26 cellular contexts compared by ENCODE assay signal in the genomic region with DNA sequence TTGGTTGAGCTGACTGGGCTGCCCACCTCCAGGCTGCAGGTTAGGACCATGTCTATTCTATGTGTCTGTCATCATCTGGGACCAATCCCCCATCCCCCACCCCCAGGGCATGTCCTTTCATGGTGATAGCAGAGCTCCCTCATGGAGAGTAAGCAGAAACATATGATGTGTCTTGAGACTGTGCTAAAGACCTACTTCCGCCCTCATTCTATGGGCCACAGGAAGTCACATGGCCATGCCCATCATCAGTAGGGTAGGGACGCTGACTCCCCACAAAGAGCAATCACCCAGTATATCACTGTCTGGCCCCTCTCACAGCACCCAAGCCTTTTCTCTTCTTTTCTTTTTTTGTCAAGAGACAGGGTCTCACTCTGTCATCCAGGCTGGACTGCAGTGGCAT.
A peak's percentile ranks its signal among the peaks of the same experiment; 100 is the strongest.
DNase-seq lines count a peak whose midpoint lies in the region; ATAC-seq, FAIRE-seq and TF ChIP-seq lines count a peak whose summit lies in the region.
"Had no signal": no experiment of that assay in that cellular context is flagged by ENCODE, and none has a peak within 500 bp of the region (broad histone marks: within the 10 kb centered on the region; RNA-seq: fewer than 3 reads in every experiment).

No MANE protein-coding gene starts in this region.

- H3K36me3 Mint-ChIP-seq in glutamatergic neuron (ENCODE audit: unreplicated experiment) (peaks cover 11% of the 10 kb centered on the region), natural killer cell (no peaks in the 10 kb centered on the region), neural progenitor cell (no peaks in the 10 kb centered on the region)
- H3K36me3 Mint-ChIP-seq: CD14-positive monocyte had no signal

- H3K9me3 Mint-ChIP-seq in glutamatergic neuron (ENCODE audit: unreplicated experiment) (peaks cover 3% of the 10 kb centered on the region), natural killer cell (peaks cover 0 to 4% of the 10 kb centered on the region in 2 donors), neural progenitor cell (peaks cover 15% of the 10 kb centered on the region)

- peaks cover 9% of the 10 kb centered on the region for H3K4me1 ChIP-seq in neural progenitor cell
- no peaks in the 10 kb centered on the region for H3K4me1 ChIP-seq in right atrium auricular region
- H3K4me1 ChIP-seq: A549, HAP-1 had no signal

- no peak overlapping the region for H3K4me3 ChIP-seq in neural progenitor cell
- H3K4me3 ChIP-seq in right atrium auricular region, result no peak overlapping the region
- H3K4me3 ChIP-seq: A549; BLaER1 treated with 17β-estradiol and CSF1 and Interleukin-3, amounts not matched to agents 10 nM and 100 nM; HAP-1 had no signal

- H3K27me3 Mint-ChIP-seq in glutamatergic neuron (ENCODE audit: unreplicated experiment) (peaks cover 16% of the 10 kb centered on the region), natural killer cell (ENCODE audit: low read depth in 2 of 2) (peaks cover 0 to 5% of the 10 kb centered on the region in 2 donors), neural progenitor cell (ENCODE audit: insufficient read depth, low read depth) (peaks cover 18% of the 10 kb centered on the region)

- H3K27me3 ChIP-seq in neural progenitor cell (peaks cover 11% of the 10 kb centered on the region), right atrium auricular region (no peaks in the 10 kb centered on the region)
- H3K27me3 ChIP-seq: BE2C had no signal

- H3K4me3 Mint-ChIP-seq in glutamatergic neuron (ENCODE audit: unreplicated experiment) (peak overlapping the region; percentile 16), natural killer cell (no peak overlapping the region), neural progenitor cell (peak overlapping the region; percentile 58)
- H3K4me3 Mint-ChIP-seq: CD14-positive monocyte; CD4-positive, alpha-beta memory T cell; HFFc6 had no signal

- no peaks in the 10 kb centered on the region for H3K79me2 ChIP-seq in neural progenitor cell (ENCODE audit: low read depth)

- H3F3A ChIP-seq in neural progenitor cell (ENCODE audit: low read depth), result peaks cover 14% of the 10 kb centered on the region

- in situ Hi-C loops in SK-MEL-5 (cut with HindIII; ENCODE audit: low pct_unique_long_range_greater_than_20kb, low sequenced_read_pairs), result no loop called here

- no peak overlapping the region for H2AFZ ChIP-seq in neural progenitor cell (replicated peaks)

- H3K9ac ChIP-seq in neural progenitor cell, result no peak overlapping the region
- H3K9ac ChIP-seq: BLaER1 treated with 17β-estradiol and CSF1 and Interleukin-3, amounts not matched to agents 10 nM and 100 nM had no signal

- H3K36me3 ChIP-seq in neural progenitor cell (no peaks in the 10 kb centered on the region), right atrium auricular region (no peaks in the 10 kb centered on the region)
- H3K36me3 ChIP-seq: BE2C; BLaER1 treated with 17β-estradiol and CSF1 and Interleukin-3, amounts not matched to agents 10 nM and 100 nM; HAP-1 had no signal

- peak; percentile 51 to 83 (median 70) for ATAC-seq in natural killer cell
- no peak for ATAC-seq in GM21423 (IDR thresholded peaks at IDR 0.05; ENCODE audit: unreplicated experiment)
- ATAC-seq: A549 had no signal

- TF ChIP-seq CTCF in glutamatergic neuron (IDR thresholded peaks at IDR 0.05; ENCODE audit: partially characterized antibody, unreplicated experiment), result no peak
- no peak for TF ChIP-seq CTCF in natural killer cell (IDR thresholded peaks at IDR 0.05)
- no peak for TF ChIP-seq CTCF in neural progenitor cell (IDR thresholded peaks at IDR 0.05)
- no peak for TF ChIP-seq CTCF in right atrium auricular region (IDR thresholded peaks at IDR 0.05)

- DNase-seq in SK-MEL-5 (ENCODE audit: low read depth, low spot score), result peak; percentile 21
- DNase-seq in glutamatergic neuron, result no peak
- DNase-seq in natural killer cell, result no peak
- DNase-seq in neural progenitor cell (ENCODE audit: low spot score), result no peak
- no peak for DNase-seq in right atrium auricular region (ENCODE audit: low spot score)
- DNase-seq in urothelium cell line (ENCODE audit: low spot score), result no peak
- DNase-seq: 8988T; ACHN; AML-193; BE2C; Calu3; CD4-positive, alpha-beta memory T cell; COR-L47; DMS53; DMS79 treated with DMSO at 0.1 percent for 48 hours; GF-D8; GOT3; HFFc6 had no signal

- H3K27ac ChIP-seq in neural progenitor cell (no peak overlapping the region), right atrium auricular region (no peak overlapping the region)
- H3K27ac ChIP-seq: A549; BLaER1 treated with 17β-estradiol and CSF1 and Interleukin-3, amounts not matched to agents 10 nM and 100 nM had no signal

- H4K20me1 ChIP-seq in neural progenitor cell (ENCODE audit: low read depth), result no peaks in the 10 kb centered on the region
- H4K20me1 ChIP-seq: BLaER1 treated with 17β-estradiol and CSF1 and Interleukin-3, amounts not matched to agents 10 nM and 100 nM had no signal

- H3K27ac Mint-ChIP-seq in glutamatergic neuron (ENCODE audit: unreplicated experiment) (no peak overlapping the region), natural killer cell (peak overlapping the region in 1 of 2 donors; percentile 81), neural progenitor cell (peak overlapping the region; percentile 30)
- H3K27ac Mint-ChIP-seq: CD4-positive, alpha-beta memory T cell; HFFc6 had no signal

- H3K4me1 Mint-ChIP-seq in glutamatergic neuron (ENCODE audit: low read depth, unreplicated experiment), result peaks cover 32% of the 10 kb centered on the region
- peaks cover 10 to 17% of the 10 kb centered on the region in 2 donors for H3K4me1 Mint-ChIP-seq in natural killer cell
- peaks cover 43% of the 10 kb centered on the region for H3K4me1 Mint-ChIP-seq in neural progenitor cell
- H3K4me1 Mint-ChIP-seq: CD14-positive monocyte had no signal

- FAIRE-seq in urothelium cell line (lab: Jason Lieb, UNC), result no peak
- FAIRE-seq: A549, GM12891, GM18507, H54 had no signal

- no peaks in the 10 kb centered on the region for H3K9me3 ChIP-seq in neural progenitor cell (ENCODE audit: low read depth)
- H3K9me3 ChIP-seq in right atrium auricular region, result peaks cover 0 to 6% of the 10 kb centered on the region in 2 donors
- H3K9me3 ChIP-seq: BE2C, HAP-1 had no signal

- H3K4me2 ChIP-seq in neural progenitor cell, result no peak overlapping the region
- H3K4me2 ChIP-seq: A549; BLaER1 treated with 17β-estradiol and CSF1 and Interleukin-3, amounts not matched to agents 10 nM and 100 nM had no signal

- intact Hi-C loops in natural killer cell (cut with micrococcal nuclease), result no loop called here
